16 cellular contexts compared by ENCODE assay signal in the genomic region with DNA sequence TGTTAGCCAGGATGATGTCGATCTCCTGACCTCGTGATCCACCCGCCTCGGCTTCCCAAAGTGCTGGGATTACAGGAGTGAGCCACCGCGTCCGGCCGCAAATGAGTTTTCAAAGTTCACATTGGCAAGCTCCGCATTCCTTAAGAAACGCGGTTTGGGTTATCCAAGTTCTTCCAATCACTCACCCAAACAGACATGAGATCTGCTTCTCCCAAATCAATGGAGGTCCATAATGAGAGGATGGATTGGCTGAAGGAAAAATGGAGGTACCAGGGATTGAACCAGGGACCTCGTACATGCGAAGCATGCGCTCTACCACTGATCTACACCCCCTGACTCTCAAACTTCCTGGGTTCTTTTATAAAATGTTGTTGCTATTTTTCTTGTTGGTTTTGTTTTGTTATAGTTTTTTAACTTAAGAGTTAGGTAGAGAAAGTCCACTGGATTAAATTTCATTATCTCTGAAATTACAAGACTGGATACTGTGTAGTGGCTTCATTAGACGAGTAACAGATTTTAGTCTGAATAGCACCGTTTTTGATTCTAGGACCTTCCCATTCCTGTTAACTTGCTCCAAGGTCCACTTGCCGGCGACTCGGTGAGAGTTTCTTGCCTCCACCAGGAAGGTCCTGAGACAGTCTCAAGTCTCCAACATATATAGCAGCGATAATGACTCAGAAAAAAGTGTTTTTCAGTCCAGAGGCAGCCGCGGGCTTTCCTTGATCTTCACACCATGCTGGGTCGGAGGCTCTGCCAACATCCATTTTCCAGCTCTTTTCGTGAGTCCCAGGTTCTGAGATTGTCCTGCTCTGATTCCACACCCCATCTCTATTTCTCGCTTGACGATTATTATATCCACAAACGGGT.
DNase-seq lines count a peak whose midpoint lies in the region; ATAC-seq and TF ChIP-seq lines count a peak whose summit lies in the region.
"Had no signal": no experiment of that assay in that cellular context is flagged by ENCODE, and none has a peak within 500 bp of the region (broad histone marks: within the 10 kb centered on the region; RNA-seq: fewer than 3 reads in every experiment).

No MANE protein-coding gene starts in this region.

- H3K36me3 ChIP-seq in BE2C (no peaks in the 10 kb centered on the region), HEK293 (ENCODE audit: control insufficient read depth in 2 of 2, insufficient read depth in 1 of 2, low read length in 2 of 2) (no peaks in the 10 kb centered on the region), Karpas-422 (ENCODE audit: insufficient read depth, low read length) (no peaks in the 10 kb centered on the region)
- H3K36me3 ChIP-seq: BLaER1, left lung had no signal

- H3K27me3 Mint-ChIP-seq in activated naive CD8-positive, alpha-beta T cell treated with anti-CD3 and anti-CD28 coated beads, Interleukin-2, amount 50 U/mL, for 24 hours, result peaks cover 88% of the 10 kb centered on the region
- H3K27me3 Mint-ChIP-seq in glutamatergic neuron (ENCODE audit: unreplicated experiment), result peaks cover 6% of the 10 kb centered on the region

- DNase-seq in BE2C (peak; percentile 29), glutamatergic neuron (no peak), Karpas-422 (no peak)
- DNase-seq in activated naive CD8-positive, alpha-beta T cell treated with anti-CD3 and anti-CD28 coated beads, Interleukin-2, amount 50 U/mL, for 24 hours, result no peak
- DNase-seq in activated CD4-positive, alpha-beta T cell treated with anti-CD3 and anti-CD28 coated beads, Interleukin-2, amount 50 U/mL, for 48 hours, result no peak
- DNase-seq: H7; left lung; naive thymus-derived CD8-positive, alpha-beta T cell; substantia nigra had no signal

- TF ChIP-seq CTCF in BE2C (IDR thresholded peaks at IDR 0.05; ENCODE audit: low read depth, low read length), result no peak
- no peak for TF ChIP-seq CTCF in HEK293 (tag by site-specific recombination; IDR thresholded peaks at IDR 0.05)
- no peak for TF ChIP-seq CTCF in glutamatergic neuron (IDR thresholded peaks at IDR 0.05; ENCODE audit: partially characterized antibody, unreplicated experiment)

- peaks cover 12% of the 10 kb centered on the region for H3K4me1 Mint-ChIP-seq in activated naive CD8-positive, alpha-beta T cell treated with anti-CD3 and anti-CD28 coated beads, Interleukin-2, amount 50 U/mL, for 24 hours
- H3K4me1 Mint-ChIP-seq in glutamatergic neuron (ENCODE audit: low read depth, unreplicated experiment), result peaks cover 48% of the 10 kb centered on the region

- H3K27ac ChIP-seq in HEK293 (ENCODE audit: extremely low read depth, low read depth, low read length) (no peak overlapping the region), Karpas-422 (ENCODE audit: low read length) (no peak overlapping the region)
- H3K27ac ChIP-seq: BLaER1, left lung, skin epidermis had no signal

- peak; percentile 77 for ATAC-seq in activated naive CD8-positive, alpha-beta T cell treated with anti-CD3 and anti-CD28 coated beads, Interleukin-2, amount 50 U/mL, for 24 hours
- no peak for ATAC-seq in esophagus mucosa
- no peak for ATAC-seq in GM18858 (IDR thresholded peaks at IDR 0.05; ENCODE audit: unreplicated experiment)
- ATAC-seq: left lung; naive thymus-derived CD8-positive, alpha-beta T cell had no signal

- no peaks in the 10 kb centered on the region for H4K20me1 ChIP-seq in Karpas-422 (ENCODE audit: insufficient read depth, low read depth, low read length)
- H4K20me1 ChIP-seq: BLaER1 had no signal

- H2AFZ ChIP-seq in Karpas-422 (ENCODE audit: low read length), result no peak overlapping the region

- H3K27ac Mint-ChIP-seq in activated naive CD8-positive, alpha-beta T cell treated with anti-CD3 and anti-CD28 coated beads, Interleukin-2, amount 50 U/mL, for 24 hours, result peak overlapping the region; percentile 70
- peak overlapping the region; percentile 71 for H3K27ac Mint-ChIP-seq in glutamatergic neuron (ENCODE audit: unreplicated experiment)
- H3K27ac Mint-ChIP-seq: dendritic cell treated with granulocyte-macrophage colony-stimulating factor and Interleukin-4, amounts not matched to agents 40 ng/mL and 50 ng/mL, for 4 days; T-helper 2 cell treated with Interferon-gamma antibody and Interleukin-4, amounts not matched to agents 5 μg/mL and 100 μg/mL, for 36 hours had no signal

- H3K27me3 ChIP-seq in BE2C, result peaks cover 48% of the 10 kb centered on the region
- no peaks in the 10 kb centered on the region for H3K27me3 ChIP-seq in Karpas-422 (ENCODE audit: low read length)
- H3K27me3 ChIP-seq: BLaER1 had no signal

- H3K9me3 Mint-ChIP-seq in activated naive CD8-positive, alpha-beta T cell treated with anti-CD3 and anti-CD28 coated beads, Interleukin-2, amount 50 U/mL, for 24 hours, result no peaks in the 10 kb centered on the region
- H3K9me3 Mint-ChIP-seq in glutamatergic neuron (ENCODE audit: unreplicated experiment), result peaks cover 20% of the 10 kb centered on the region
- H3K9me3 Mint-ChIP-seq: dendritic cell treated with granulocyte-macrophage colony-stimulating factor and Interleukin-4, amounts not matched to agents 40 ng/mL and 50 ng/mL, for 4 days; T-helper 2 cell treated with Interferon-gamma antibody and Interleukin-4, amounts not matched to agents 5 μg/mL and 100 μg/mL, for 36 hours had no signal

- H3K9me3 ChIP-seq in BE2C, result no peaks in the 10 kb centered on the region
- H3K9me3 ChIP-seq in HEK293 (ENCODE audit: control insufficient read depth, insufficient read depth, low read depth, low read length), result no peaks in the 10 kb centered on the region
- H3K9me3 ChIP-seq in Karpas-422 (ENCODE audit: low read length), result no peaks in the 10 kb centered on the region
- H3K9me3 ChIP-seq: BLaER1, left lung had no signal

- H3K4me3 ChIP-seq in BE2C (ENCODE audit: low read depth, low read length) (peak overlapping the region; percentile 66), HEK293 (ENCODE audit: low read depth, low read length) (peak overlapping the region; percentile 19), Karpas-422 (ENCODE audit: low read length) (no peak overlapping the region)
- H3K4me3 ChIP-seq: BLaER1, left lung, skin epidermis had no signal

- H3K36me3 Mint-ChIP-seq in activated naive CD8-positive, alpha-beta T cell treated with anti-CD3 and anti-CD28 coated beads, Interleukin-2, amount 50 U/mL, for 24 hours (ENCODE audit: low read depth), result peaks cover 4% of the 10 kb centered on the region
- H3K36me3 Mint-ChIP-seq in glutamatergic neuron (ENCODE audit: unreplicated experiment), result no peaks in the 10 kb centered on the region

- no peak overlapping the region for H3K4me2 ChIP-seq in Karpas-422 (ENCODE audit: low read depth, low read length, poor library complexity, severe bottlenecking)
- H3K4me2 ChIP-seq: BLaER1 had no signal

- peak overlapping the region; percentile 46 for H3K4me3 Mint-ChIP-seq in activated naive CD8-positive, alpha-beta T cell treated with anti-CD3 and anti-CD28 coated beads, Interleukin-2, amount 50 U/mL, for 24 hours
- H3K4me3 Mint-ChIP-seq in glutamatergic neuron (ENCODE audit: unreplicated experiment), result peak overlapping the region; percentile 39
- H3K4me3 Mint-ChIP-seq: dendritic cell treated with granulocyte-macrophage colony-stimulating factor and Interleukin-4, amounts not matched to agents 40 ng/mL and 50 ng/mL, for 4 days; T-helper 2 cell treated with Interferon-gamma antibody and Interleukin-4, amounts not matched to agents 5 μg/mL and 100 μg/mL, for 36 hours had no signal

- CTCF ChIA-PET in HEK293 (lab: Yijun Ruan, JAX), result interaction anchor here (0.6 to 1.0 kb wide), 4 partner anchors 143 to 201 kb away, joined by 3 to 6 read pairs (median 4); no protein-coding TSS in a partner anchor

- no peaks in the 10 kb centered on the region for H3K9me2 ChIP-seq in Karpas-422 (replicated peaks; ENCODE audit: insufficient read depth, low read length)

- H3K4me1 ChIP-seq in BE2C (no peaks in the 10 kb centered on the region), HEK293 (ENCODE audit: control insufficient read depth, insufficient read depth, low read length) (no peaks in the 10 kb centered on the region), Karpas-422 (ENCODE audit: low read length) (no peaks in the 10 kb centered on the region)
- H3K4me1 ChIP-seq: BLaER1, left lung had no signal

- POLR2A ChIA-PET in HEK293 (lab: Yijun Ruan, JAX), result interaction anchor here (0.6 kb wide), 1 partner anchor 886 kb away, joined by 3 read pairs; a partner anchor contains a TSS

- no peak overlapping the region for H3K9ac ChIP-seq in Karpas-422 (ENCODE audit: low read length)
- H3K9ac ChIP-seq: BLaER1 had no signal

- H3K79me2 ChIP-seq in Karpas-422 (ENCODE audit: low read length), result no peaks in the 10 kb centered on the region

TF ChIP-seq in HEK293, 187 proteins besides CTCF, POLR2A, EP300 and RAD21:
- TF ChIP-seq, protein P1, sequence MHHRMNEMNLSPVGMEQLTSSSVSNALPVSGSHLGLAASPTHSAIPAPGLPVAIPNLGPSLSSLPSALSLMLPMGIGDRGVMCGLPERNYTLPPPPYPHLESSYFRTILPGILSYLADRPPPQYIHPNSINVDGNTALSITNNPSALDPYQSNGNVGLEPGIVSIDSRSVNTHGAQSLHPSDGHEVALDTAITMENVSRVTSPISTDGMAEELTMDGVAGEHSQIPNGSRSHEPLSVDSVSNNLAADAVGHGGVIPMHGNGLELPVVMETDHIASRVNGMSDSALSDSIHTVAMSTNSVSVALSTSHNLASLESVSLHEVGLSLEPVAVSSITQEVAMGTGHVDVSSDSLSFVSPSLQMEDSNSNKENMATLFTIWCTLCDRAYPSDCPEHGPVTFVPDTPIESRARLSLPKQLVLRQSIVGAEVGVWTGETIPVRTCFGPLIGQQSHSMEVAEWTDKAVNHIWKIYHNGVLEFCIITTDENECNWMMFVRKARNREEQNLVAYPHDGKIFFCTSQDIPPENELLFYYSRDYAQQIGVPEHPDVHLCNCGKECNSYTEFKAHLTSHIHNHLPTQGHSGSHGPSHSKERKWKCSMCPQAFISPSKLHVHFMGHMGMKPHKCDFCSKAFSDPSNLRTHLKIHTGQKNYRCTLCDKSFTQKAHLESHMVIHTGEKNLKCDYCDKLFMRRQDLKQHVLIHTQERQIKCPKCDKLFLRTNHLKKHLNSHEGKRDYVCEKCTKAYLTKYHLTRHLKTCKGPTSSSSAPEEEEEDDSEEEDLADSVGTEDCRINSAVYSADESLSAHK (tag by site-specific recombination; IDR thresholded peaks at IDR 0.05), result peak; percentile 80
- TF ChIP-seq ZFHX2 (tag by site-specific recombination; conservative IDR thresholded peaks at IDR 0.05) (no peak), ZSCAN16 (tag by site-specific recombination; IDR thresholded peaks at IDR 0.05) (peak; percentile 93)
TF ChIP-seq in HEK293: peak in this region for 2.
